2 cellular contexts compared by ENCODE assay signal in the genomic region with DNA sequence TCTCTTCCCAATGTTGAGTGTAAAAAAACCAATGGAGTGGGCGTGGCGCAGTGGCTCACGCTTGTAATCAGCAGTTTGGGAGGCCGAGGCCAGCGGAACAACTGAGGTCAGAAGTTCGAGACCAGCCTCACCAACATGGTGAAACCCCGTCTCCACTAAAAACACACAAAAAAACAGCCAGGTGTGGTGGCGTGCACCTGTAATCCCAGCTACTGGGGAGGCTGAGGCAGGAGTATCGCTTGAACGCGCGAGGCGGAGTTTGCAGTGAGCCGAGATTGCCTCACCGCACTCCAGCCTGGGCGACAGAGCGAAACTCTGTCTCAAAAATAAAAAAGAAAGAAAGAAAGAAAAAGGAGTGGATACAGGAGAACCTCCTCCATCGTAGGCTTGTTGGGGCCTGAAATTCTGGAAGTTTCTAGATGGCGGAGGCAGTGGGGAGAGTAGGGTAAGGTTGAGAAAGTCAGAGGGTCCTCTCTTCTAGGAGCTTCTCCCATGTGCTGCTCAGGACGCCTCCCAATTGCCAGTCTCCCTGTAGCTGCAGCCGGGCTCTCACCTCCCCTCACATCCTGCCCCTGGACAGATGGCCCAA.
TF ChIP-seq lines count a peak whose summit lies in the region.

No MANE protein-coding gene starts in this region.

TF ChIP-seq in HEK293, 187 proteins besides CTCF, POLR2A, EP300 and RAD21 (continued from another document and continues in another):
- TF ChIP-seq YY1 (tag by site-specific recombination; IDR thresholded peaks at IDR 0.05) (no peak), ZNF558 (tag by site-specific recombination; IDR thresholded peaks at IDR 0.05) (no peak), SP7 (tag by site-specific recombination; IDR thresholded peaks at IDR 0.05) (no peak; the same call in 1 of the 2 replicates), ZNF121 (tag by site-specific recombination; IDR thresholded peaks at IDR 0.05) (no peak), EGR2 (tag by site-specific recombination; IDR thresholded peaks at IDR 0.05; ENCODE audit: low read depth) (no peak), GLI4 (tag by site-specific recombination; IDR thresholded peaks at IDR 0.05) (peak; percentile 78; the same call in 1 of the 2 replicates), ZNF548 (tag by site-specific recombination; IDR thresholded peaks at IDR 0.05) (0 out of 2 replicates have a peak, but pooled peaks have one; percentile 29), ZNF501 (tag by site-specific recombination; IDR thresholded peaks at IDR 0.05) (peak; percentile 29; the same call in 1 of the 2 replicates), ZNF664 (tag by site-specific recombination; IDR thresholded peaks at IDR 0.05) (no peak), KLF9 (tag by site-specific recombination; IDR thresholded peaks at IDR 0.05; ENCODE audit: low read depth) (peak; percentile 90), ZNF266 (tag by site-specific recombination; IDR thresholded peaks at IDR 0.05; ENCODE audit: low read depth) (no peak), ZNF530 (tag by site-specific recombination; IDR thresholded peaks at IDR 0.05; ENCODE audit: low read depth) (peak; percentile 60; the same call in 1 of the 2 replicates), KLF1 (tag by site-specific recombination; IDR thresholded peaks at IDR 0.05) (no peak), KLF16 (tag by site-specific recombination; IDR thresholded peaks at IDR 0.05) (peak; percentile 37; the same call in 1 of the 2 replicates), ZNF629 (tag by site-specific recombination; IDR thresholded peaks at IDR 0.05) (no peak), ZSCAN30 (tag by site-specific recombination; IDR thresholded peaks at IDR 0.05) (no peak), ZNF223 (tag by site-specific recombination; IDR thresholded peaks at IDR 0.05) (no peak), ZNF350 (tag by site-specific recombination; IDR thresholded peaks at IDR 0.05) (no peak), ZNF24 (tag by site-specific recombination; IDR thresholded peaks at IDR 0.05) (peak; percentile 15; the same call in 1 of the 2 replicates), ZNF660 (tag by site-specific recombination; IDR thresholded peaks at IDR 0.05) (no peak), ZNF626 (tag by site-specific recombination; IDR thresholded peaks at IDR 0.05) (no peak)
- TF ChIP-seq, protein P1, sequence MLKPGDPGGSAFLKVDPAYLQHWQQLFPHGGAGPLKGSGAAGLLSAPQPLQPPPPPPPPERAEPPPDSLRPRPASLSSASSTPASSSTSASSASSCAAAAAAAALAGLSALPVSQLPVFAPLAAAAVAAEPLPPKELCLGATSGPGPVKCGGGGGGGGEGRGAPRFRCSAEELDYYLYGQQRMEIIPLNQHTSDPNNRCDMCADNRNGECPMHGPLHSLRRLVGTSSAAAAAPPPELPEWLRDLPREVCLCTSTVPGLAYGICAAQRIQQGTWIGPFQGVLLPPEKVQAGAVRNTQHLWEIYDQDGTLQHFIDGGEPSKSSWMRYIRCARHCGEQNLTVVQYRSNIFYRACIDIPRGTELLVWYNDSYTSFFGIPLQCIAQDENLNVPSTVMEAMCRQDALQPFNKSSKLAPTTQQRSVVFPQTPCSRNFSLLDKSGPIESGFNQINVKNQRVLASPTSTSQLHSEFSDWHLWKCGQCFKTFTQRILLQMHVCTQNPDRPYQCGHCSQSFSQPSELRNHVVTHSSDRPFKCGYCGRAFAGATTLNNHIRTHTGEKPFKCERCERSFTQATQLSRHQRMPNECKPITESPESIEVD (tag by site-specific recombination; IDR thresholded peaks at IDR 0.05) = no peak
- TF ChIP-seq, protein P2, sequence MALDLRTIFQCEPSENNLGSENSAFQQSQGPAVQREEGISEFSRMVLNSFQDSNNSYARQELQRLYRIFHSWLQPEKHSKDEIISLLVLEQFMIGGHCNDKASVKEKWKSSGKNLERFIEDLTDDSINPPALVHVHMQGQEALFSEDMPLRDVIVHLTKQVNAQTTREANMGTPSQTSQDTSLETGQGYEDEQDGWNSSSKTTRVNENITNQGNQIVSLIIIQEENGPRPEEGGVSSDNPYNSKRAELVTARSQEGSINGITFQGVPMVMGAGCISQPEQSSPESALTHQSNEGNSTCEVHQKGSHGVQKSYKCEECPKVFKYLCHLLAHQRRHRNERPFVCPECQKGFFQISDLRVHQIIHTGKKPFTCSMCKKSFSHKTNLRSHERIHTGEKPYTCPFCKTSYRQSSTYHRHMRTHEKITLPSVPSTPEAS (tag by site-specific recombination; IDR thresholded peaks at IDR 0.05) = no peak
- TF ChIP-seq, protein P3, sequence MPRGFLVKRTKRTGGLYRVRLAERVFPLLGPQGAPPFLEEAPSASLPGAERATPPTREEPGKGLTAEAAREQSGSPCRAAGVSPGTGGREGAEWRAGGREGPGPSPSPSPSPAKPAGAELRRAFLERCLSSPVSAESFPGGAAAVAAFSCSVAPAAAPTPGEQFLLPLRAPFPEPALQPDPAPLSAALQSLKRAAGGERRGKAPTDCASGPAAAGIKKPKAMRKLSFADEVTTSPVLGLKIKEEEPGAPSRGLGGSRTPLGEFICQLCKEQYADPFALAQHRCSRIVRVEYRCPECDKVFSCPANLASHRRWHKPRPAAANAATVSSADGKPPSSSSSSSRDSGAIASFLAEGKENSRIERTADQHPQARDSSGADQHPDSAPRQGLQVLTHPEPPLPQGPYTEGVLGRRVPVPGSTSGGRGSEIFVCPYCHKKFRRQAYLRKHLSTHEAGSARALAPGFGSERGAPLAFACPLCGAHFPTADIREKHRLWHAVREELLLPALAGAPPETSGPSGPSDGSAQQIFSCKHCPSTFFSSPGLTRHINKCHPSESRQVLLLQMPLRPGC (tag by site-specific recombination; IDR thresholded peaks at IDR 0.05) = 0 out of 2 replicates have a peak, but pooled peaks have one; percentile 40
- TF ChIP-seq, protein P4, sequence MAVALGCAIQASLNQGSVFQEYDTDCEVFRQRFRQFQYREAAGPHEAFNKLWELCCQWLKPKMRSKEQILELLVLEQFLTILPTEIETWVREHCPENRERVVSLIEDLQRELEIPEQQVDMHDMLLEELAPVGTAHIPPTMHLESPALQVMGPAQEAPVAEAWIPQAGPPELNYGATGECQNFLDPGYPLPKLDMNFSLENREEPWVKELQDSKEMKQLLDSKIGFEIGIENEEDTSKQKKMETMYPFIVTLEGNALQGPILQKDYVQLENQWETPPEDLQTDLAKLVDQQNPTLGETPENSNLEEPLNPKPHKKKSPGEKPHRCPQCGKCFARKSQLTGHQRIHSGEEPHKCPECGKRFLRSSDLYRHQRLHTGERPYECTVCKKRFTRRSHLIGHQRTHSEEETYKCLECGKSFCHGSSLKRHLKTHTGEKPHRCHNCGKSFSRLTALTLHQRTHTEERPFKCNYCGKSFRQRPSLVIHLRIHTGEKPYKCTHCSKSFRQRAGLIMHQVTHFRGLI (tag by site-specific recombination; IDR thresholded peaks at IDR 0.05) = no peak
- TF ChIP-seq, protein P5, sequence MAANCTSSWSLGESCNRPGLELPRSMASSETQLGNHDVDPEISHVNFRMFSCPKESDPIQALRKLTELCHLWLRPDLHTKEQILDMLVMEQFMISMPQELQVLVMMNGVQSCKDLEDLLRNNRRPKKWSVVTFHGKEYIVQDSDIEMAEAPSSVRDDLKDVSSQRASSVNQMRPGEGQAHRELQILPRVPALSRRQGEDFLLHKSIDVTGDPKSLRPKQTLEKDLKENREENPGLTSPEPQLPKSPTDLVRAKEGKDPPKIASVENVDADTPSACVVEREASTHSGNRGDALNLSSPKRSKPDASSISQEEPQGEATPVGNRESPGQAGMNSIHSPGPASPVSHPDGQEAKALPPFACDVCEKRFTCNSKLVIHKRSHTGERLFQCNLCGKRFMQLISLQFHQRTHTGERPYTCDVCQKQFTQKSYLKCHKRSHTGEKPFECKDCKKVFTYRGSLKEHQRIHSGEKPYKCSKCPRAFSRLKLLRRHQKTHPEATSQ (tag by site-specific recombination; IDR thresholded peaks at IDR 0.05) = no peak; the same call in 1 of the 2 replicates

TF ChIP-seq in WTC11, 78 proteins besides CTCF, POLR2A, EP300 and RAD21 (continued from another document):
- TF ChIP-seq, protein P6, sequence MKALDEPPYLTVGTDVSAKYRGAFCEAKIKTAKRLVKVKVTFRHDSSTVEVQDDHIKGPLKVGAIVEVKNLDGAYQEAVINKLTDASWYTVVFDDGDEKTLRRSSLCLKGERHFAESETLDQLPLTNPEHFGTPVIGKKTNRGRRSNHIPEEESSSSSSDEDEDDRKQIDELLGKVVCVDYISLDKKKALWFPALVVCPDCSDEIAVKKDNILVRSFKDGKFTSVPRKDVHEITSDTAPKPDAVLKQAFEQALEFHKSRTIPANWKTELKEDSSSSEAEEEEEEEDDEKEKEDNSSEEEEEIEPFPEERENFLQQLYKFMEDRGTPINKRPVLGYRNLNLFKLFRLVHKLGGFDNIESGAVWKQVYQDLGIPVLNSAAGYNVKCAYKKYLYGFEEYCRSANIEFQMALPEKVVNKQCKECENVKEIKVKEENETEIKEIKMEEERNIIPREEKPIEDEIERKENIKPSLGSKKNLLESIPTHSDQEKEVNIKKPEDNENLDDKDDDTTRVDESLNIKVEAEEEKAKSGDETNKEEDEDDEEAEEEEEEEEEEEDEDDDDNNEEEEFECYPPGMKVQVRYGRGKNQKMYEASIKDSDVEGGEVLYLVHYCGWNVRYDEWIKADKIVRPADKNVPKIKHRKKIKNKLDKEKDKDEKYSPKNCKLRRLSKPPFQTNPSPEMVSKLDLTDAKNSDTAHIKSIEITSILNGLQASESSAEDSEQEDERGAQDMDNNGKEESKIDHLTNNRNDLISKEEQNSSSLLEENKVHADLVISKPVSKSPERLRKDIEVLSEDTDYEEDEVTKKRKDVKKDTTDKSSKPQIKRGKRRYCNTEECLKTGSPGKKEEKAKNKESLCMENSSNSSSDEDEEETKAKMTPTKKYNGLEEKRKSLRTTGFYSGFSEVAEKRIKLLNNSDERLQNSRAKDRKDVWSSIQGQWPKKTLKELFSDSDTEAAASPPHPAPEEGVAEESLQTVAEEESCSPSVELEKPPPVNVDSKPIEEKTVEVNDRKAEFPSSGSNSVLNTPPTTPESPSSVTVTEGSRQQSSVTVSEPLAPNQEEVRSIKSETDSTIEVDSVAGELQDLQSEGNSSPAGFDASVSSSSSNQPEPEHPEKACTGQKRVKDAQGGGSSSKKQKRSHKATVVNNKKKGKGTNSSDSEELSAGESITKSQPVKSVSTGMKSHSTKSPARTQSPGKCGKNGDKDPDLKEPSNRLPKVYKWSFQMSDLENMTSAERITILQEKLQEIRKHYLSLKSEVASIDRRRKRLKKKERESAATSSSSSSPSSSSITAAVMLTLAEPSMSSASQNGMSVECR (CRISPR knock-in tag; IDR thresholded peaks at IDR 0.05; ENCODE audit: borderline replicate concordance) = no peak
- TF ChIP-seq JAZF1 (CRISPR knock-in tag; IDR thresholded peaks at IDR 0.05) = no peak
- no peak for TF ChIP-seq FOXP1 (CRISPR knock-in tag; IDR thresholded peaks at IDR 0.05; ENCODE audit: borderline replicate concordance)
- TF ChIP-seq, protein P7, sequence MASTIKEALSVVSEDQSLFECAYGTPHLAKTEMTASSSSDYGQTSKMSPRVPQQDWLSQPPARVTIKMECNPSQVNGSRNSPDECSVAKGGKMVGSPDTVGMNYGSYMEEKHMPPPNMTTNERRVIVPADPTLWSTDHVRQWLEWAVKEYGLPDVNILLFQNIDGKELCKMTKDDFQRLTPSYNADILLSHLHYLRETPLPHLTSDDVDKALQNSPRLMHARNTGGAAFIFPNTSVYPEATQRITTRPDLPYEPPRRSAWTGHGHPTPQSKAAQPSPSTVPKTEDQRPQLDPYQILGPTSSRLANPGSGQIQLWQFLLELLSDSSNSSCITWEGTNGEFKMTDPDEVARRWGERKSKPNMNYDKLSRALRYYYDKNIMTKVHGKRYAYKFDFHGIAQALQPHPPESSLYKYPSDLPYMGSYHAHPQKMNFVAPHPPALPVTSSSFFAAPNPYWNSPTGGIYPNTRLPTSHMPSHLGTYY (CRISPR knock-in tag; IDR thresholded peaks at IDR 0.05) = 0 out of 2 replicates have a peak, but pooled peaks have one; percentile 6
